In genomic region chr5:38800515-38800914, GRCh38 we compare ENCODE assay signal across 18 cellular contexts. TPM values are rescaled to one million over a fixed set of nuclear protein-coding genes. Genes with fewer than 3 reads are reported as not detected.
"Had no signal": no experiment of that assay in that cellular context is flagged by ENCODE, and none has a peak within 500 bp of the region (broad histone marks: within the 10 kb centered on the region; RNA-seq: fewer than 3 reads in every experiment).

No MANE protein-coding gene starts in this region.

- H3K36me3 ChIP-seq: brain microvascular endothelial cell, thoracic aorta had no signal

- H3K4me3 ChIP-seq: mucosa of descending colon, thoracic aorta had no signal

- H3K9me3 ChIP-seq: mucosa of descending colon, thoracic aorta had no signal

- DNase-seq: activated CD4-positive, alpha-beta T cell treated with anti-CD3 and anti-CD28 coated beads, Interleukin-2, amount 50 U/mL, for 48 hours; activated CD8-positive, alpha-beta memory T cell treated with anti-CD3 and anti-CD28 coated beads, Interleukin-2, amount 10 ng/mL, durations not matched to agents 7 days and 5 days; activated effector memory CD4-positive, alpha-beta T cell treated with Interleukin-2 at 50 U/mL for 16 hours; activated T-cell treated with anti-CD3 and anti-CD28 coated beads, Interleukin-2, amount 50 U/mL, for 24 hours; amygdala; brain microvascular endothelial cell; cerebellar nuclear complex; dermis blood vessel endothelial cell; erythroblast; foreskin melanocyte; mucosa of descending colon; naive thymus-derived CD8-positive, alpha-beta T cell; posterior cingulate gyrus; stimulated activated CD4-positive, alpha-beta T cell treated with anti-CD3 and anti-CD28 coated beads, Interleukin-2, amount 100 ng/mL, for 24 hours; stimulated activated naive CD8-positive, alpha-beta T cell treated with anti-CD3 and anti-CD28 coated beads, Interleukin-15, Interleukin-2, amounts not matched to agents 100 U/mL and 50 U/mL, for 24 hours; T-helper 2 cell had no signal

- H3K27ac ChIP-seq: brain microvascular endothelial cell, thoracic aorta had no signal

- ATAC-seq: activated CD8-positive, alpha-beta memory T cell treated with anti-CD3 and anti-CD28 coated beads, Interleukin-2, amount 10 ng/mL, durations not matched to agents 7 days and 5 days; mucosa of descending colon; naive thymus-derived CD8-positive, alpha-beta T cell; SK-N-SH treated with all-trans-retinoic acid at 6 μM for 48 hours; stimulated activated naive CD8-positive, alpha-beta T cell treated with anti-CD3 and anti-CD28 coated beads, Interleukin-15, Interleukin-2, amounts not matched to agents 100 U/mL and 50 U/mL, for 24 hours had no signal

- H3K27me3 ChIP-seq: brain microvascular endothelial cell had no signal

RNA-seq across cellular contexts. Expression of gene OSMR, which starts 45.3 kb away (rescaled TPM):
- total RNA-seq: activated CD8-positive, alpha-beta memory T cell treated with anti-CD3 and anti-CD28 coated beads, Interleukin-2, amount 10 ng/mL, durations not matched to agents 7 days and 5 days; naive thymus-derived CD8-positive, alpha-beta T cell had no signal
